Comparison of ENCODE assay signal across 21 cellular contexts in genomic region chr6:14756370-14756769, GRCh38.
DNase-seq lines count a peak whose midpoint lies in the region; ATAC-seq, FAIRE-seq and TF ChIP-seq lines count a peak whose summit lies in the region.
"Had no signal": no experiment of that assay in that cellular context is flagged by ENCODE, and none has a peak within 500 bp of the region (broad histone marks: within the 10 kb centered on the region; RNA-seq: fewer than 3 reads in every experiment).

No MANE protein-coding gene starts in this region.

- H3K36me3 Mint-ChIP-seq in activated CD4-positive, alpha-beta memory T cell treated with anti-CD3 and anti-CD28 coated beads for 36 hours: peaks cover 2% of the 10 kb centered on the region
- H3K36me3 Mint-ChIP-seq in activated CD4-positive, alpha-beta memory T cell treated with anti-CD3 and anti-CD28 coated beads, Interleukin-2, amount 10 ng/mL, durations not matched to agents 7 days and 5 days (ENCODE audit: low read depth): no peaks in the 10 kb centered on the region
- no peaks in the 10 kb centered on the region for H3K36me3 Mint-ChIP-seq in activated naive CD8-positive, alpha-beta T cell treated with anti-CD3 and anti-CD28 coated beads, Interleukin-2, amount 50 U/mL, for 24 hours (ENCODE audit: low read depth)
- H3K36me3 Mint-ChIP-seq in stimulated activated naive B cell treated with anti-CD40 and anti-IgM and Interleukin-4, amounts not matched to agents 10 μg/mL and 1 μg/mL and 100 μg/mL, for 72 hours: peaks cover 0 to 5% of the 10 kb centered on the region in 2 donors

- DNase-seq in activated CD4-positive, alpha-beta memory T cell treated with anti-CD3 and anti-CD28 coated beads for 36 hours: no peak
- no peak for DNase-seq in activated CD4-positive, alpha-beta memory T cell treated with anti-CD3 and anti-CD28 coated beads, Interleukin-2, amount 10 ng/mL, durations not matched to agents 7 days and 5 days
- no peak for DNase-seq in Right ventricle myocardium inferior (ENCODE audit: missing footprints)
- DNase-seq in heart left ventricle: no peak
- DNase-seq in activated naive CD8-positive, alpha-beta T cell treated with anti-CD3 and anti-CD28 coated beads, Interleukin-2, amount 50 U/mL, for 24 hours: no peak
- DNase-seq in stimulated activated naive B cell treated with anti-CD40 and anti-IgM and Interleukin-4, amounts not matched to agents 10 μg/mL and 1 μg/mL and 100 μg/mL, for 72 hours: no peak
- no peak for DNase-seq in H54 (ENCODE audit: insufficient read length, low spot score)
- DNase-seq in stimulated activated naive CD4-positive, alpha-beta T cell (lab: John Stamatoyannopoulos, UW): no peak
- DNase-seq: 8988T, COR-L47, DMS 273 treated with DMSO at 0.1 percent for 48 hours, DND-41, Karpas-422, NCI-H1417 treated with DMSO at 0.1 percent for 48 hours, NCI-H187 treated with DMSO at 0.1 percent for 48 hours, NCI-H226, NCI-H524, NCI-H82, PC-3 had no signal

- ATAC-seq in Right ventricle myocardium inferior (peak; percentile 16), heart left ventricle (no peak)
- no peak for ATAC-seq in activated naive CD8-positive, alpha-beta T cell treated with anti-CD3 and anti-CD28 coated beads, Interleukin-2, amount 50 U/mL, for 24 hours
- no peak for ATAC-seq in stimulated activated naive B cell treated with anti-CD40 and anti-IgM and Interleukin-4, amounts not matched to agents 10 μg/mL and 1 μg/mL and 100 μg/mL, for 72 hours (replicated peaks)
- ATAC-seq: PC-3 had no signal

- H3K27me3 Mint-ChIP-seq in activated CD4-positive, alpha-beta memory T cell treated with anti-CD3 and anti-CD28 coated beads for 36 hours: no peaks in the 10 kb centered on the region
- no peaks in the 10 kb centered on the region for H3K27me3 Mint-ChIP-seq in activated CD4-positive, alpha-beta memory T cell treated with anti-CD3 and anti-CD28 coated beads, Interleukin-2, amount 10 ng/mL, durations not matched to agents 7 days and 5 days
- H3K27me3 Mint-ChIP-seq in activated naive CD8-positive, alpha-beta T cell treated with anti-CD3 and anti-CD28 coated beads, Interleukin-2, amount 50 U/mL, for 24 hours: peaks cover under 1% of the 10 kb centered on the region
- H3K27me3 Mint-ChIP-seq in stimulated activated naive B cell treated with anti-CD40 and anti-IgM and Interleukin-4, amounts not matched to agents 10 μg/mL and 1 μg/mL and 100 μg/mL, for 72 hours: no peaks in the 10 kb centered on the region

- WGBS in heart left ventricle, 4 donors: 93 to 100% (median 97%) methylated on average over 3 of the region's 3 CpGs

- no peak overlapping the region for H3K4me3 Mint-ChIP-seq in activated CD4-positive, alpha-beta memory T cell treated with anti-CD3 and anti-CD28 coated beads for 36 hours
- H3K4me3 Mint-ChIP-seq in activated CD4-positive, alpha-beta memory T cell treated with anti-CD3 and anti-CD28 coated beads, Interleukin-2, amount 10 ng/mL, durations not matched to agents 7 days and 5 days: no peak overlapping the region
- no peak overlapping the region for H3K4me3 Mint-ChIP-seq in activated naive CD8-positive, alpha-beta T cell treated with anti-CD3 and anti-CD28 coated beads, Interleukin-2, amount 50 U/mL, for 24 hours
- no peak overlapping the region for H3K4me3 Mint-ChIP-seq in stimulated activated naive B cell treated with anti-CD40 and anti-IgM and Interleukin-4, amounts not matched to agents 10 μg/mL and 1 μg/mL and 100 μg/mL, for 72 hours

- CTCF ChIA-PET in activated CD4-positive, alpha-beta memory T cell treated with anti-CD3 and anti-CD28 coated beads for 36 hours (lab: Charles Lee): interaction anchor here (0.5 to 1.2 kb wide), 3 partner anchors 18 to 102 kb away, joined by 3 to 4 read pairs (median 3); no protein-coding TSS in a partner anchor
- CTCF ChIA-PET in activated CD4-positive, alpha-beta memory T cell treated with anti-CD3 and anti-CD28 coated beads, Interleukin-2, amount 10 ng/mL, durations not matched to agents 7 days and 5 days (lab: Charles Lee): no interaction called here

- no peaks in the 10 kb centered on the region for H3K9me3 Mint-ChIP-seq in activated CD4-positive, alpha-beta memory T cell treated with anti-CD3 and anti-CD28 coated beads for 36 hours
- no peaks in the 10 kb centered on the region for H3K9me3 Mint-ChIP-seq in activated CD4-positive, alpha-beta memory T cell treated with anti-CD3 and anti-CD28 coated beads, Interleukin-2, amount 10 ng/mL, durations not matched to agents 7 days and 5 days
- H3K9me3 Mint-ChIP-seq in activated naive CD8-positive, alpha-beta T cell treated with anti-CD3 and anti-CD28 coated beads, Interleukin-2, amount 50 U/mL, for 24 hours: no peaks in the 10 kb centered on the region
- peaks cover 0 to 1% of the 10 kb centered on the region in 2 donors for H3K9me3 Mint-ChIP-seq in stimulated activated naive B cell treated with anti-CD40 and anti-IgM and Interleukin-4, amounts not matched to agents 10 μg/mL and 1 μg/mL and 100 μg/mL, for 72 hours

- FAIRE-seq in H54 (lab: Jason Lieb, UNC): no peak

- H3K27ac ChIP-seq in heart left ventricle: no peak overlapping the region
- H3K27ac ChIP-seq: RWPE1 had no signal

- POLR2A ChIA-PET in activated CD4-positive, alpha-beta memory T cell treated with anti-CD3 and anti-CD28 coated beads for 36 hours (lab: Charles Lee): interaction anchor here (1.4 to 6.0 kb wide), 4 partner anchors 14 to 119 kb away, joined by 4 to 84 read pairs (median 53); no protein-coding TSS in a partner anchor
- POLR2A ChIA-PET in activated CD4-positive, alpha-beta memory T cell treated with anti-CD3 and anti-CD28 coated beads, Interleukin-2, amount 10 ng/mL, durations not matched to agents 7 days and 5 days (lab: Charles Lee): interaction anchor here (1.3 to 1.5 kb wide), 2 partner anchors 13 to 45 kb away, joined by 3 to 5 read pairs; no protein-coding TSS in a partner anchor

- no peaks in the 10 kb centered on the region for H3K36me3 ChIP-seq in heart left ventricle
- H3K36me3 ChIP-seq: HAP-1 had no signal

- H3K27me3 ChIP-seq in heart left ventricle: no peaks in the 10 kb centered on the region

- no peak overlapping the region for H3K4me3 ChIP-seq in heart left ventricle
- H3K4me3 ChIP-seq: HAP-1 had no signal

- H3K9me3 ChIP-seq in heart left ventricle: no peaks in the 10 kb centered on the region
- H3K9me3 ChIP-seq: HAP-1 had no signal

- peaks cover 0 to 19% (median 0%) of the 10 kb centered on the region in 12 donors for H3K4me1 ChIP-seq in heart left ventricle
- H3K4me1 ChIP-seq: HAP-1 had no signal

- intact Hi-C loops in activated CD4-positive, alpha-beta memory T cell treated with anti-CD3 and anti-CD28 coated beads for 36 hours (cut with micrococcal nuclease): no loop called here
- intact Hi-C loops in Right ventricle myocardium inferior (cut with DNase I) (no loop called here), heart left ventricle (cut with DNase I) (no loop called here)

- H3K4me1 Mint-ChIP-seq in activated CD4-positive, alpha-beta memory T cell treated with anti-CD3 and anti-CD28 coated beads for 36 hours (ENCODE audit: low read depth): peaks cover 69% of the 10 kb centered on the region
- peaks cover 35% of the 10 kb centered on the region for H3K4me1 Mint-ChIP-seq in activated CD4-positive, alpha-beta memory T cell treated with anti-CD3 and anti-CD28 coated beads, Interleukin-2, amount 10 ng/mL, durations not matched to agents 7 days and 5 days
- H3K4me1 Mint-ChIP-seq in activated naive CD8-positive, alpha-beta T cell treated with anti-CD3 and anti-CD28 coated beads, Interleukin-2, amount 50 U/mL, for 24 hours: peaks cover 55% of the 10 kb centered on the region
- H3K4me1 Mint-ChIP-seq in stimulated activated naive B cell treated with anti-CD40 and anti-IgM and Interleukin-4, amounts not matched to agents 10 μg/mL and 1 μg/mL and 100 μg/mL, for 72 hours: peaks cover 13 to 19% of the 10 kb centered on the region in 2 donors

- no peak for TF ChIP-seq CTCF in heart left ventricle (IDR thresholded peaks at IDR 0.05)

- H3K27ac Mint-ChIP-seq in activated CD4-positive, alpha-beta memory T cell treated with anti-CD3 and anti-CD28 coated beads for 36 hours: peak overlapping the region; percentile 100
- no peak overlapping the region for H3K27ac Mint-ChIP-seq in activated CD4-positive, alpha-beta memory T cell treated with anti-CD3 and anti-CD28 coated beads, Interleukin-2, amount 10 ng/mL, durations not matched to agents 7 days and 5 days
- H3K27ac Mint-ChIP-seq in activated naive CD8-positive, alpha-beta T cell treated with anti-CD3 and anti-CD28 coated beads, Interleukin-2, amount 50 U/mL, for 24 hours: peak overlapping the region; percentile 98
- H3K27ac Mint-ChIP-seq in stimulated activated naive B cell treated with anti-CD40 and anti-IgM and Interleukin-4, amounts not matched to agents 10 μg/mL and 1 μg/mL and 100 μg/mL, for 72 hours: peak overlapping the region; percentile 52

- TF ChIP-seq POLR2A in heart left ventricle (IDR thresholded peaks at IDR 0.05): no peak
- no peak for TF ChIP-seq POLR2A in H54 (IDR thresholded peaks at IDR 0.05; ENCODE audit: low read depth, low read length)
